Comparison of ENCODE assay signal across 34 cellular contexts in the genomic region with DNA sequence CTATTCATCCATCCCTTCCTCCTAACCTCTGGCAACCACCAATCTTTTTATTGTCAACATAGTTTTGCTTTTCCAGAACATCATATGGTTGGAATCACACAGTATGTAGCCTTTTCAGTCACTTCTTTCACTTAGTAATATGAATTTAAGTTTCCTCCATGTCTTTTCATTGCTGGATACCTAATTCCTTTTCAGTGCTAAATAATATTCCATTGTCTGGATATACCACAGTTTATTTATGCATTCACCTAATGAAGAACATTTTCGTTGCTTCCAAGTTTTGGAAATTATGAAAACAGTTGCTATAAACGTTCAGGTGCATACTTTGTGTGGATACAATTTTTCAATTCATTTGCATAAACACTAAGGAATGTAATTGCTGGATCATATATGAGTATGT.
"Had no signal": no experiment of that assay in that cellular context is flagged by ENCODE, and none has a peak within 500 bp of the region (broad histone marks: within the 10 kb centered on the region; RNA-seq: fewer than 3 reads in every experiment).

No MANE protein-coding gene starts in this region.

- DNase-seq: activated B cell treated with CpG ODN at 0.5 μM for 24 hours; activated CD4-positive, alpha-beta memory T cell treated with anti-CD3 and anti-CD28 coated beads for 36 hours; activated CD4-positive, alpha-beta T cell treated with anti-CD3 and anti-CD28 coated beads for 4 hours; activated CD4-positive, alpha-beta T cell treated with anti-CD3 and anti-CD28 coated beads, Interleukin-2, amount 10 ng/mL, durations not matched to agents 24 days and 14 days; activated CD4-positive, alpha-beta T cell treated with anti-CD3 and anti-CD28 coated beads, Interleukin-2, amount 50 U/mL, for 1 hour; activated CD4-positive, alpha-beta T cell treated with anti-CD3 and anti-CD28 coated beads, Interleukin-2, amount 50 U/mL, for 4 hours; activated CD4-positive, CD25-positive, alpha-beta regulatory T cell treated with anti-CD3 and anti-CD28 coated beads, Interleukin-2, amount 50 U/mL, for 72 hours; activated CD8-positive, alpha-beta memory T cell treated with anti-CD3 and anti-CD28 coated beads, Interleukin-2, amount 50 U/mL, for 4 hours; activated CD8-positive, alpha-beta T cell treated with anti-CD3 and anti-CD28 coated beads for 36 hours; activated effector memory CD4-positive, alpha-beta T cell treated with anti-CD3 and anti-CD28 coated beads, Interleukin-2, amount 50 U/mL, for 16 hours; activated gamma-delta T cell treated with Interleukin-2 at 50 U/mL for 16 hours; activated naive CD4-positive, alpha-beta T cell; activated naive CD4-positive, alpha-beta T cell treated with anti-CD3 and anti-CD28 coated beads for 36 hours; activated naive CD4-positive, alpha-beta T cell treated with anti-CD3 and anti-CD28 coated beads, Interleukin-2, amount 50 U/mL, for 16 hours; activated naive CD8-positive, alpha-beta T cell treated with anti-CD3 and anti-CD28 coated beads for 36 hours; activated T-cell treated with anti-CD3 and anti-CD28 coated beads for 4 hours; activated T-cell treated with anti-CD3 and anti-CD28 coated beads, Interleukin-2, amount 50 U/mL, for 1 hour; activated T-cell treated with anti-CD3 and anti-CD28 coated beads, Interleukin-2, amount 50 U/mL, for 4 hours; activated T-cell treated with anti-CD3 and anti-CD28 coated beads, Interleukin-2, amount 50 U/mL, for 72 hours; adrenal gland; amniotic stem cell; aorta; body of pancreas; brain microvascular endothelial cell; central memory CD4-positive, alpha-beta T cell; T-helper 2 cell; T-helper 9 cell had no signal

- H3K27ac ChIP-seq: adrenal gland, body of pancreas, brain microvascular endothelial cell, breast epithelium, VCaP had no signal

- H3K4me1 ChIP-seq: adrenal gland, body of pancreas, breast epithelium had no signal

- H3K4me3 ChIP-seq: adrenal gland, body of pancreas, breast epithelium had no signal

- ATAC-seq: activated CD8-positive, alpha-beta T cell treated with anti-CD3 and anti-CD28 coated beads for 36 hours; activated naive CD4-positive, alpha-beta T cell treated with anti-CD3 and anti-CD28 coated beads, Interleukin-2, amount 50 U/mL, for 72 hours; activated T-cell treated with anti-CD3 and anti-CD28 coated beads, Interleukin-2, amount 50 U/mL, for 4 hours; activated T-cell treated with anti-CD3 and anti-CD28 coated beads, Interleukin-2, amount 50 U/mL, for 72 hours; activated T-helper 17 cell treated with anti-CD3 and anti-CD28 coated beads, Interleukin-2, amount 50 U/mL, for 72 hours; body of pancreas had no signal

- FAIRE-seq: astrocyte, colon, TTC549 had no signal

- H3K36me3 ChIP-seq: adrenal gland, brain microvascular endothelial cell, breast epithelium had no signal

- H3K27me3 ChIP-seq: adrenal gland, body of pancreas, brain microvascular endothelial cell, breast epithelium had no signal
